Comparison of ENCODE assay signal across 8 cellular contexts in the genomic region with DNA sequence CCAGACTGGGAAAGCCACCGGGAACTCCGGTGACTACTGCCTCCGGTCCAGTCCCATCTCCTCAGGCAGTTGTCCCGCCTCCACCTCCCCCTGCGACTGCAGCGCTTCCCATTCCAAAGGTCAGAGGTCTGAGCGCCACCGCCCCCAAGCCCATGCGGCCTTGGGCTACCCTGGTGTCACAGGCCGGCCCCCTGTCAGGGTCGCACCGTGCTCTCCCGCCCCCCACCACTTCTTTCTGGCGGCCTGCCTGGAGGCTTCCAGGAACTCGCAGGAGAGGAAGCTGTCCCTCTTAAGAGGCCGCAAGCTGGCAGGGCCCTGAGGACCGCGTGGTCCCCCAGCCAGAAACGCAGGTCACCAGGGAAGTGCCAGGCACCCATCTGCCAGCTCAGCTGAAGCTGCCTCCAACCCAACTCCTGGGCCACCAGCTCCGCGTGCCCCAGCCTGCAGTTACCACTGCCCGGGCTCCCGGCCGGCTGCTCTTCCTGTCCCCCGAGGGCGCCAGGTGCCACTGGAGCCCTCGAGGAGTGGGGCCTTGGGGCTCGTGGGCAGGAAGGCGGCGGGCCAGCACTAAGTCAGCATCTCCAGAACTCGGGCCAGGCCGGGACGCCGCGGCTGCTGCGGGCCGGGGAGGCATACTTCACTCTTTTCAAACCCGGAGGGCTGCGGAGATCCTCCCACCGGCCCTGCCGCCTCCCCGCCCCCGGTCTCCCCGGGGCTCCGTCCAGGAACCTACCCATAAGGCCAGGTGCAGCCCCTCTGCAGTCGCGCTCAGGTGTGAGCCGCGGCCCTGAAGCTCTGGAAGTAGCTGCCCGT.
DNase-seq lines count a peak whose midpoint lies in the region; ATAC-seq and TF ChIP-seq lines count a peak whose summit lies in the region.

No MANE protein-coding gene starts in this region.

- DNase-seq in AG09309 (ENCODE audit: low read depth) = no peak
- peak; percentile 42 for DNase-seq in NCI-H1105 (lab: John Stamatoyannopoulos, UW)
- DNase-seq in activated T-cell treated with anti-CD3 and anti-CD28 coated beads, Interleukin-2, amount 50 U/mL, for 24 hours = peak; percentile 74
- DNase-seq in fibroblast of lung (ENCODE audit: low read depth in 2 of 2) = peak in 1 of 2 donors; percentile 44
- DNase-seq in naive thymus-derived CD4-positive, alpha-beta T cell = peak in 8 of 9 donors; percentile 26 to 62 (median 48)
- DNase-seq in upper lobe of right lung = peak; percentile 81
- no peak for DNase-seq in foreskin melanocyte

- no peaks in the 10 kb centered on the region for H3K79me2 ChIP-seq in fibroblast of lung (ENCODE audit: control insufficient read depth, insufficient read depth, low read length)

- H3K4me1 Mint-ChIP-seq in activated T-cell treated with anti-CD3 and anti-CD28 coated beads, Interleukin-2, amount 50 U/mL, for 24 hours (ENCODE audit: low read depth) = peaks cover 52% of the 10 kb centered on the region
- H3K4me1 Mint-ChIP-seq in naive thymus-derived CD4-positive, alpha-beta T cell = peaks cover 28 to 55% (median 45%) of the 10 kb centered on the region in 7 donors

- H3K27ac Mint-ChIP-seq in activated T-cell treated with anti-CD3 and anti-CD28 coated beads, Interleukin-2, amount 50 U/mL, for 24 hours = peak overlapping the region; percentile 93
- H3K27ac Mint-ChIP-seq in naive thymus-derived CD4-positive, alpha-beta T cell = peak overlapping the region; percentile 72 to 93 (median 87)

- H3K4me1 ChIP-seq in fibroblast of lung (ENCODE audit: control insufficient read depth, extremely low read depth, insufficient read depth, low read length) = peaks cover 5% of the 10 kb centered on the region
- peaks cover 6 to 22% of the 10 kb centered on the region in 2 donors for H3K4me1 ChIP-seq in naive thymus-derived CD4-positive, alpha-beta T cell (ENCODE audit: control insufficient read depth in 2 of 2, insufficient read depth in 2 of 2, low read length in 2 of 2)
- H3K4me1 ChIP-seq in upper lobe of right lung = peaks cover 17% of the 10 kb centered on the region

- H3K9me3 ChIP-seq in fibroblast of lung (ENCODE audit: control insufficient read depth, insufficient read depth, low read depth, low read length) = no peaks in the 10 kb centered on the region
- H3K9me3 ChIP-seq in naive thymus-derived CD4-positive, alpha-beta T cell (ENCODE audit: control insufficient read depth in 2 of 3, low read length in 3 of 3) = no peaks in the 10 kb centered on the region
- no peaks in the 10 kb centered on the region for H3K9me3 ChIP-seq in upper lobe of right lung

- TF ChIP-seq CTCF in AG09309 (IDR thresholded peaks at IDR 0.05; ENCODE audit: control insufficient read depth, insufficient read depth, low read depth, low read length, missing control alignments) (no peak), fibroblast of lung (conservative IDR thresholded peaks at IDR 0.05 in 1 of 2, IDR thresholded peaks at IDR 0.05 in 1 of 2; ENCODE audit: low read depth in 1 of 2, low read length in 2 of 2) (no peak), upper lobe of right lung (IDR thresholded peaks at IDR 0.05) (no peak)

- CTCF ChIA-PET in naive thymus-derived CD4-positive, alpha-beta T cell (lab: Charles Lee) = interaction anchor here (0.9 to 3.9 kb wide), 8 partner anchors 11 to 111 kb away, joined by 3 to 18 read pairs (median 7); no protein-coding TSS in a partner anchor

- peak; percentile 40 for TF ChIP-seq POLR2A in GM18951 (IDR thresholded peaks at IDR 0.05; ENCODE audit: extremely low read depth, insufficient read depth, insufficient read length)

- H3K27ac ChIP-seq in fibroblast of lung (ENCODE audit: insufficient read depth, low read length) = no peak overlapping the region
- peak overlapping the region; percentile 74 for H3K27ac ChIP-seq in naive thymus-derived CD4-positive, alpha-beta T cell (ENCODE audit: low read depth, low read length)
- H3K27ac ChIP-seq in upper lobe of right lung = peak overlapping the region; percentile 81

- H4K20me1 ChIP-seq in fibroblast of lung (ENCODE audit: control insufficient read depth, extremely low read depth, insufficient read depth, low read length) = no peaks in the 10 kb centered on the region

- peaks cover 85% of the 10 kb centered on the region for H3K36me3 Mint-ChIP-seq in activated T-cell treated with anti-CD3 and anti-CD28 coated beads, Interleukin-2, amount 50 U/mL, for 24 hours (ENCODE audit: low read depth)
- peaks cover 6 to 43% (median 21%) of the 10 kb centered on the region in 5 donors for H3K36me3 Mint-ChIP-seq in naive thymus-derived CD4-positive, alpha-beta T cell

- peak overlapping the region; percentile 48 for H3K9ac ChIP-seq in fibroblast of lung (ENCODE audit: insufficient read depth, low read length)

- ATAC-seq in naive thymus-derived CD4-positive, alpha-beta T cell = peak; percentile 64
- ATAC-seq in upper lobe of right lung = peak; percentile 63

- H3K36me3 ChIP-seq in fibroblast of lung (ENCODE audit: control insufficient read depth, insufficient read depth, low read length) (peaks cover 3% of the 10 kb centered on the region), upper lobe of right lung (peaks cover 20% of the 10 kb centered on the region)
- peaks cover 0 to 45% (median 6%) of the 10 kb centered on the region in 3 experiments for H3K36me3 ChIP-seq in naive thymus-derived CD4-positive, alpha-beta T cell (ENCODE audit: control insufficient read depth in 2 of 3, insufficient read depth in 3 of 3, low read length in 3 of 3)

- peak overlapping the region; percentile 76 for H3K4me2 ChIP-seq in fibroblast of lung (ENCODE audit: extremely low read depth, insufficient read depth, low read length)

- H3K4me3 Mint-ChIP-seq in activated T-cell treated with anti-CD3 and anti-CD28 coated beads, Interleukin-2, amount 50 U/mL, for 24 hours = peak overlapping the region; percentile 83
- peak overlapping the region; percentile 85 to 91 (median 90) for H3K4me3 Mint-ChIP-seq in naive thymus-derived CD4-positive, alpha-beta T cell

- H3K27me3 ChIP-seq in fibroblast of lung (ENCODE audit: control insufficient read depth, insufficient read depth, low read length) (no peaks in the 10 kb centered on the region), upper lobe of right lung (no peaks in the 10 kb centered on the region)
- no peaks in the 10 kb centered on the region for H3K27me3 ChIP-seq in naive thymus-derived CD4-positive, alpha-beta T cell (ENCODE audit: control insufficient read depth in 2 of 2, insufficient read depth in 2 of 2, low read length in 2 of 2)

- no peaks in the 10 kb centered on the region for H3K27me3 Mint-ChIP-seq in activated T-cell treated with anti-CD3 and anti-CD28 coated beads, Interleukin-2, amount 50 U/mL, for 24 hours
- H3K27me3 Mint-ChIP-seq in naive thymus-derived CD4-positive, alpha-beta T cell = no peaks in the 10 kb centered on the region

- POLR2A ChIA-PET in naive thymus-derived CD4-positive, alpha-beta T cell (lab: Charles Lee) = interaction anchor here (0.6 to 6.7 kb wide), 16 partner anchors 8 to 251 kb away, joined by 3 to 106 read pairs (median 5); no protein-coding TSS in a partner anchor

- H2AFZ ChIP-seq in fibroblast of lung (ENCODE audit: low read length) = peak overlapping the region; percentile 66

- H3K4me3 ChIP-seq in AG09309 (ENCODE audit: control insufficient read depth, low read depth, low read length) = peak overlapping the region; percentile 41
- peak overlapping the region; percentile 34 to 58 (median 46) for H3K4me3 ChIP-seq in fibroblast of lung (replicated peaks in 1 of 4; ENCODE audit: control extremely low read depth in 1 of 4, insufficient read depth in 1 of 4, low read depth in 3 of 4, low read length in 4 of 4)
- peak overlapping the region; percentile 70 for H3K4me3 ChIP-seq in naive thymus-derived CD4-positive, alpha-beta T cell (ENCODE audit: low read length)
- peak overlapping the region; percentile 63 for H3K4me3 ChIP-seq in upper lobe of right lung

- intact Hi-C loops in naive thymus-derived CD4-positive, alpha-beta T cell (cut with micrococcal nuclease) = loop anchor here (1.0 to 2.0 kb wide), 8 partner anchors 21 to 125 kb away; no protein-coding TSS in a partner anchor
- intact Hi-C loops in upper lobe of right lung (cut with DNase I) = no loop called here

- in situ Hi-C loops in GM18951 (cut with MboI; ENCODE audit: low sequenced_read_pairs, unreplicated experiment) = no loop called here

- H3K9me3 Mint-ChIP-seq in activated T-cell treated with anti-CD3 and anti-CD28 coated beads, Interleukin-2, amount 50 U/mL, for 24 hours = no peaks in the 10 kb centered on the region
- H3K9me3 Mint-ChIP-seq in naive thymus-derived CD4-positive, alpha-beta T cell = peaks cover 0 to 1% (median 0%) of the 10 kb centered on the region in 11 donors

Comparison
In these comparisons a context has a peak if more than half of its experiments do, and no peak if none do; other contexts are left out.
1. DNase-seq: peak in NCI-H1105 (single experiment), activated T-cell treated with anti-CD3 and anti-CD28 coated beads, Interleukin-2, amount 50 U/mL, for 24 hours (single experiment), naive thymus-derived CD4-positive, alpha-beta T cell (8 of 9) and upper lobe of right lung (single experiment); none in AG09309 (single experiment) and foreskin melanocyte (single experiment).
2. Peak in every context shown above with its lines, with median percentiles within 50 percentile points of each other: H3K4me3 ChIP-seq.